In genomic region chr7:5596046-5596895, GRCh38 we compare ENCODE assay signal across 1 cellular context.
TF ChIP-seq lines count a peak whose summit lies in the region.

No MANE protein-coding gene starts in this region.

TF ChIP-seq in K562, 482 proteins besides CTCF, POLR2A, EP300 and RAD21 (continued from another document and continues in another):
- TF ChIP-seq TRIM25 (IDR thresholded peaks at IDR 0.05; ENCODE audit: borderline replicate concordance) (no peak), HCFC1 (IDR thresholded peaks at IDR 0.05; ENCODE audit: low read depth, low read length) (no peak), SRSF9 (IDR thresholded peaks at IDR 0.05; ENCODE audit: borderline replicate concordance, low read depth, low read length) (no peak), YBX1 (IDR thresholded peaks at IDR 0.05) (no peak), HDAC6 (IDR thresholded peaks at IDR 0.05; ENCODE audit: low read depth, low read length) (no peak), AFF4 (CRISPR knock-in tag; IDR thresholded peaks at IDR 0.05) (no peak), ZBTB49 (CRISPR knock-in tag; IDR thresholded peaks at IDR 0.05; ENCODE audit: borderline replicate concordance) (no peak), TOE1 (IDR thresholded peaks at IDR 0.05; ENCODE audit: borderline replicate concordance) (no peak), TOE1 (CRISPR knock-in tag; IDR thresholded peaks at IDR 0.05; ENCODE audit: borderline replicate concordance, low read depth) (no peak), TEAD4 (IDR thresholded peaks at IDR 0.05; ENCODE audit: low read length) (no peak), TEAD4 (CRISPR knock-in tag; IDR thresholded peaks at IDR 0.05; ENCODE audit: borderline replicate concordance) (no peak), RBM14 (IDR thresholded peaks at IDR 0.05; ENCODE audit: borderline replicate concordance, insufficient read depth, low read depth, low read length) (no peak), CGGBP1 (CRISPR knock-in tag; IDR thresholded peaks at IDR 0.05) (no peak), SP1 (CRISPR knock-in tag; IDR thresholded peaks at IDR 0.05) (peak; percentile 36), ZNF696 (CRISPR knock-in tag; conservative IDR thresholded peaks at IDR 0.05) (no peak), MLLT1 (IDR thresholded peaks at IDR 0.05) (no peak), IRF1 (CRISPR knock-in tag; IDR thresholded peaks at IDR 0.05; ENCODE audit: borderline replicate concordance) (no peak), PBX2 (CRISPR knock-in tag; IDR thresholded peaks at IDR 0.05; ENCODE audit: low read depth) (no peak), PBX2 (tag; conservative IDR thresholded peaks at IDR 0.05; ENCODE audit: low read depth) (no peak), ETV1 (tag; conservative IDR thresholded peaks at IDR 0.05; ENCODE audit: low read depth) (peak; percentile 69), PTTG1 (tag; IDR thresholded peaks at IDR 0.05; ENCODE audit: low read depth) (no peak), ZNF395 (CRISPR knock-in tag; IDR thresholded peaks at IDR 0.05) (no peak), PRPF4 (IDR thresholded peaks at IDR 0.05; ENCODE audit: insufficient read depth, low read depth, low read length, poor library complexity, severe bottlenecking) (no peak), ELF4 (CRISPR knock-in tag; IDR thresholded peaks at IDR 0.05) (no peak), ILF3 (IDR thresholded peaks at IDR 0.05; ENCODE audit: borderline replicate concordance) (no peak), DMBX1 (CRISPR knock-in tag; IDR thresholded peaks at IDR 0.05; ENCODE audit: borderline replicate concordance) (no peak; the same call in 1 of the 2 replicates), ZNF274 (IDR thresholded peaks at IDR 0.05; ENCODE audit: borderline replicate concordance, low read depth, low read length) (no peak)
